Comparison of ENCODE assay signal across 1 cellular context in the genomic region with DNA sequence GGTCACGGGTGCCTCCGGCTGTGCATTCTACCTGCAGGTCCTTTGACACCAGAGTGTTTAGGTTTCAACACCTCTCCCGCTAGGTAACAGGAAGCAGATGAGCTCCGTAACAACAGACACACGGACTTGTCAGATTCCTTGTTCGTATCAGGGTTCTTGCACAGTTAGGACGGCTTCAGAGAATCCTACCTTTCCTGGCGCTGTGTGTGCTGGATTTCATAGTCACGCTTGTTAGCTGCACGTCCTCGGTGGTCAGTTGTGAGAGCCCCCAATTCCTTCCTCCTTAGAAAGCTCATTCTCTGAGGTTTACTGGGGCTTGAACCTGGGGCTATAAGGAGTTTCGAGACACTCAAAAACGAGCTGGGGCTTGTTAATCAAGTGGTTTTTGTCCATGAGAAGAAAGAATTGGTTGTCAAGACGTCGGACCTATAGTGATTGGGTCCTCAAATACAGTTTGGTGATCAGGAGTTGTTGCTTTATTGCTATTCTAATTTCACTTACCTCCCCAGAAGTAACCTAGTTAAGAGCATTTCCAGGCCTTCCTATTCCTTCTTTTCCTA.
A peak's percentile ranks its signal among the peaks of the same experiment; 100 is the strongest.
TF ChIP-seq lines count a peak whose summit lies in the region.

No MANE protein-coding gene starts in this region.

TF ChIP-seq in GM23338, 12 proteins besides CTCF, POLR2A, EP300 and RAD21 (continued from another document):
- TF ChIP-seq NANOG (IDR thresholded peaks at IDR 0.05; ENCODE audit: borderline replicate concordance) = peak; percentile 3; the same call in 1 of the 2 replicates
